ENCODE assay signal across 9 cellular contexts in the genomic region with DNA sequence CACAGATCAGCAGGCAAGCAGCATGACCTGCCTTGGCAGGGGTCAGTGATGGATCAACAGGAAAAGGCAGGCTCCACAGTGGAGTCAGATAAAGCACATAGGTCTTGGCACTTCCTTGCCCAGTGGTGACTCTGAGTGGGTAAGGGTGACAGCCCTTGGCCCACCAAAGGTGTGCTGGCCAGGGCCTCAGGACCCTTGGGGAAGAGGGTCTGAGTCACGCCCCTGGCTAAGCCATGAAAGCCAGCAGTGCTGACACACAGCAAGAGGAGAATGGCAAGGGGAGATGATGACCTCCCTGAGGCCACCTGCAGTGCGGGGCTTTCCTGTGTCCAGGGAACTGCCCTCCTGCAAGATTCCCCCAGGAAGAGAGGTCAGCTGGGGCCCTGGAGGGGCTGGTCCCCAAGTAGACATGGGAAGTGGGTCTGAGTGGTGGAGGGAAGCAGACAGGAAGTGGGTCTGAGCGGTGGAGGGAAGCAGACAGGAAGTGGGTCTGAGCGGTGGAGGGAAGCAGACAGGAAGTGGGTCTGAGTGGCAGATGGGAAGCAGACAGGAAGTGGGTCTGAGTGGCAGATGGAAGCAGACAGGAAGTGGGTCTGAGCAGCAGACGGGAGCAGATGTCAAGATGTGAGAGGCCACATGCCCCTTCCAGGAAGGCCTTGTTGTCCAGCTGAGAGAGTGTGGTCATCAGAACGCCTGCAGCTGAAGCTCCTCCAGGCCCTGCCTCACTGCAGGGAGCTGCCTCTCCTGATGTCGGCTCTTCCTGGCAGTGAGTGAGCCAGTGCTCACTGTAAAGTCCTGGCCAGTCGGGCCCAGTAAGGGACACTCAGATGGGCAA. TPM values are rescaled to one million over a fixed set of nuclear protein-coding genes. Genes with fewer than 3 reads are reported as not detected.
A peak's percentile ranks its signal among the peaks of the same experiment; 100 is the strongest.
DNase-seq lines count a peak whose midpoint lies in the region; ATAC-seq and TF ChIP-seq lines count a peak whose summit lies in the region.
"Had no signal": no experiment of that assay in that cellular context is flagged by ENCODE, and none has a peak within 500 bp of the region (broad histone marks: within the 10 kb centered on the region; RNA-seq: fewer than 3 reads in every experiment).

No MANE protein-coding gene starts in this region.

- H3K27ac ChIP-seq in mesendoderm (ENCODE audit: low read depth, low read length) (no peak overlapping the region), vagina (no peak overlapping the region)
- H3K27ac ChIP-seq: C4-2B had no signal

- no peaks in the 10 kb centered on the region for H3K27me3 ChIP-seq in mesendoderm (ENCODE audit: insufficient read depth, low read length, poor library complexity)
- H3K27me3 ChIP-seq in vagina = no peaks in the 10 kb centered on the region

- H2BK15ac ChIP-seq in mesendoderm (replicated peaks; ENCODE audit: low read depth) = no peak overlapping the region

- H3K23ac ChIP-seq in mesendoderm (ENCODE audit: low read length) = no peak overlapping the region

- no peak overlapping the region for H3K4me3 Mint-ChIP-seq in activated T-cell treated with anti-CD3 and anti-CD28 coated beads, Interleukin-2, amount 50 U/mL, for 24 hours

- H3K9me3 Mint-ChIP-seq in activated T-cell treated with anti-CD3 and anti-CD28 coated beads, Interleukin-2, amount 50 U/mL, for 24 hours = peaks cover 10% of the 10 kb centered on the region

- H3K4me1 Mint-ChIP-seq in activated T-cell treated with anti-CD3 and anti-CD28 coated beads, Interleukin-2, amount 50 U/mL, for 24 hours (ENCODE audit: low read depth) = peaks cover 40% of the 10 kb centered on the region

- peaks cover 6% of the 10 kb centered on the region for H3K36me3 Mint-ChIP-seq in activated T-cell treated with anti-CD3 and anti-CD28 coated beads, Interleukin-2, amount 50 U/mL, for 24 hours (ENCODE audit: low read depth)

- TF ChIP-seq CTCF in vagina (IDR thresholded peaks at IDR 0.05) = no peak

- H3K27ac Mint-ChIP-seq in activated T-cell treated with anti-CD3 and anti-CD28 coated beads, Interleukin-2, amount 50 U/mL, for 24 hours = peak overlapping the region; percentile 93

- TF ChIP-seq POLR2A in vagina (IDR thresholded peaks at IDR 0.05) = no peak

- no peaks in the 10 kb centered on the region for H3K79me2 ChIP-seq in mesendoderm (ENCODE audit: control insufficient read depth, insufficient read depth, low read length)

- WGBS in mesendoderm (ENCODE audit: extremely low coverage, insufficient coverage, low lambda C conversion rate) = no CpG with 5 or more reads among the region's 8 CpGs

- no peak overlapping the region for H3K4ac ChIP-seq in mesendoderm (ENCODE audit: low read depth, low read length)

- H3K18ac ChIP-seq in mesendoderm (ENCODE audit: low read length) = no peak overlapping the region

- H3K36me3 ChIP-seq in mesendoderm (ENCODE audit: control insufficient read depth, insufficient read depth, low read length) (no peaks in the 10 kb centered on the region), vagina (no peaks in the 10 kb centered on the region)

- ATAC-seq in GM19035 (IDR thresholded peaks at IDR 0.05; ENCODE audit: unreplicated experiment) = no peak

- H2BK5ac ChIP-seq in mesendoderm (ENCODE audit: low read length) = no peak overlapping the region

- no peaks in the 10 kb centered on the region for H3K79me1 ChIP-seq in mesendoderm (ENCODE audit: low read length)

- no peak overlapping the region for H3K4me2 ChIP-seq in mesendoderm (ENCODE audit: low read length)

- H3K4me1 ChIP-seq in mesendoderm (ENCODE audit: control insufficient read depth, low read depth, low read length) (no peaks in the 10 kb centered on the region), vagina (no peaks in the 10 kb centered on the region)

- intact Hi-C loops in vagina (cut with DNase I) = no loop called here

- no peaks in the 10 kb centered on the region for H3K27me3 Mint-ChIP-seq in activated T-cell treated with anti-CD3 and anti-CD28 coated beads, Interleukin-2, amount 50 U/mL, for 24 hours

- H3K4me3 ChIP-seq in mesendoderm (ENCODE audit: low read length) = no peak overlapping the region
- no peak overlapping the region for H3K4me3 ChIP-seq in vagina

- peak in 4 of 6 experiments; percentile 8 to 56 (median 35) for DNase-seq in stimulated activated naive CD4-positive, alpha-beta T cell (lab: John Stamatoyannopoulos, UW)
- DNase-seq in stimulated activated naive CD4-positive, alpha-beta T cell treated with Interleukin-2 at 50 U/mL for 16 hours (lab: John Stamatoyannopoulos, UW) = no peak
- DNase-seq in activated T-cell treated with anti-CD3 and anti-CD28 coated beads, Interleukin-2, amount 50 U/mL, for 24 hours = peak; percentile 69
- DNase-seq in mesendoderm (peak; percentile 10), vagina (ENCODE audit: extremely low spot score in 2 of 2) (peak; percentile 77 to 92), HPDE6-E6E7 (ENCODE audit: extremely low spot score) (no peak), islet precursor cell (no peak)

- no peak overlapping the region for H4K8ac ChIP-seq in mesendoderm (ENCODE audit: low read depth, low read length)

- no peak overlapping the region for H4K5ac ChIP-seq in mesendoderm (ENCODE audit: low read length)

- H2AK5ac ChIP-seq in mesendoderm (ENCODE audit: low read length) = no peak overlapping the region

- H3K9ac ChIP-seq in mesendoderm (ENCODE audit: low read length) = no peak overlapping the region

- no peak overlapping the region for H3K56ac ChIP-seq in mesendoderm (ENCODE audit: low read length)

- H2BK120ac ChIP-seq in mesendoderm (ENCODE audit: low read depth, low read length) = no peak overlapping the region

- H3K9me3 ChIP-seq in vagina = no peaks in the 10 kb centered on the region

RNA-seq across cellular contexts. Expression of a gene that starts 34.8 kb away (rescaled TPM):
- 1.6 TPM for polyA plus RNA-seq in mesendoderm (2013, experiment 1 of 2)
- 1.6 TPM for polyA plus RNA-seq in mesendoderm (2013, experiment 2 of 2)
- 52.1 TPM for total RNA-seq in vagina

Comparison
In these comparisons a context has a peak if more than half of its experiments do, and no peak if none do; other contexts are left out.
1. DNase-seq: peak in stimulated activated naive CD4-positive, alpha-beta T cell (4 of 6), activated T-cell treated with anti-CD3 and anti-CD28 coated beads, Interleukin-2, amount 50 U/mL, for 24 hours (single experiment), mesendoderm (single experiment) and vagina (2 of 2); none in stimulated activated naive CD4-positive, alpha-beta T cell treated with Interleukin-2 at 50 U/mL for 16 hours (single experiment), HPDE6-E6E7 (single experiment) and islet precursor cell (single experiment).